2 cellular contexts compared by ENCODE assay signal in the genomic region with DNA sequence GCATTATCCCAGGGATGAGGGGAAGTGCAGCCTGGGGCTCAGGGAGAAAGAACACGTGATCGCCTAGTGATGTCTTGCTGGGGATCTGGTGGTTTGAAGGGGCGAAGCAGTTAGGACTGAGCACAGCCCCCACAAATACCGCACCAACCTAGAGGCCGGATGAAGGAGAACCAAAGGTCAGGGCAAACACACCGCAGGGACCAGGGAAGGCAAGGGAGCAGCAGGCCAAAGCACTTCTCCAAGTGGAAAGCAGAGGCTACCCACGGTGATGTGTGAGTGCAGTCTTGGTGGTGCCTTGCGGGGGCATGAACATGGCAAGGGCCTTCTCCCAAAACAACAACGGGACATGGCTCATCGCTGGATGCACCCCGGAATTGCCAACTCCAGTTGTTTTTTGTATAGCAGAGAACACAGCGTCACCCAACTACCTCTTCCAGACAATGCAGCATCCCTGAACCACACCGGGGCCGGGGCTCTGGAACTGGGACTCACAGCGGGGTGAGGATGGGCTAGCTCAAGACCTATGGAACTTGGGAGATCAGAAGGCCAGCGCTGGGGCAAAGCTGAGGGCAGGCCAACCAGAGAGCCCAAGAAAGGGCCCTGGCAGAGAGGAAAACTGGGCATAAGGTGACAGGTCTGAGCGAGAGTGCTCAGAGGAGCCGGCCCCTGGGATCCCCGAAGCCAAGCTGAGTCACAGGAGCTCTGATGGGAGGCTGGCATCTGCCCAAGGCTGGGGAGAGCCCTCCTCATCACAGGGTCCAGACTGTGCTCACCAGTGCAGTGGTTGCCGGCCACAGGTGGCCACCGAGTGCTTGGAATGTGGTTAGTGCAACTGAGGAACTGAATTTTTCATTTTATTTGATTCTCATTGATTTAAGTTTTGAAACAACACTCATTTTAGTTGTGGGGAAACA.
TF ChIP-seq lines count a peak whose summit lies in the region.

No MANE protein-coding gene starts in this region.

TF ChIP-seq in GM23338, 12 proteins besides CTCF, POLR2A, EP300 and RAD21 (continues in another document):
- TF ChIP-seq NANOG (IDR thresholded peaks at IDR 0.05; ENCODE audit: borderline replicate concordance) (no peak), JUNB (IDR thresholded peaks at IDR 0.05; ENCODE audit: unreplicated experiment) (no peak), STAT1 (IDR thresholded peaks at IDR 0.05; ENCODE audit: unreplicated experiment) (no peak), ZNF331 (CRISPR knock-in tag; IDR thresholded peaks at IDR 0.05; ENCODE audit: low read depth) (no peak), EZH2phosphoT487 (IDR thresholded peaks at IDR 0.05; ENCODE audit: unreplicated experiment) (no peak), ZNF114 (CRISPR knock-in tag; IDR thresholded peaks at IDR 0.05) (no peak), EZH2 (IDR thresholded peaks at IDR 0.05; ENCODE audit: low read depth, unreplicated experiment) (no peak)
- TF ChIP-seq, protein P1, sequence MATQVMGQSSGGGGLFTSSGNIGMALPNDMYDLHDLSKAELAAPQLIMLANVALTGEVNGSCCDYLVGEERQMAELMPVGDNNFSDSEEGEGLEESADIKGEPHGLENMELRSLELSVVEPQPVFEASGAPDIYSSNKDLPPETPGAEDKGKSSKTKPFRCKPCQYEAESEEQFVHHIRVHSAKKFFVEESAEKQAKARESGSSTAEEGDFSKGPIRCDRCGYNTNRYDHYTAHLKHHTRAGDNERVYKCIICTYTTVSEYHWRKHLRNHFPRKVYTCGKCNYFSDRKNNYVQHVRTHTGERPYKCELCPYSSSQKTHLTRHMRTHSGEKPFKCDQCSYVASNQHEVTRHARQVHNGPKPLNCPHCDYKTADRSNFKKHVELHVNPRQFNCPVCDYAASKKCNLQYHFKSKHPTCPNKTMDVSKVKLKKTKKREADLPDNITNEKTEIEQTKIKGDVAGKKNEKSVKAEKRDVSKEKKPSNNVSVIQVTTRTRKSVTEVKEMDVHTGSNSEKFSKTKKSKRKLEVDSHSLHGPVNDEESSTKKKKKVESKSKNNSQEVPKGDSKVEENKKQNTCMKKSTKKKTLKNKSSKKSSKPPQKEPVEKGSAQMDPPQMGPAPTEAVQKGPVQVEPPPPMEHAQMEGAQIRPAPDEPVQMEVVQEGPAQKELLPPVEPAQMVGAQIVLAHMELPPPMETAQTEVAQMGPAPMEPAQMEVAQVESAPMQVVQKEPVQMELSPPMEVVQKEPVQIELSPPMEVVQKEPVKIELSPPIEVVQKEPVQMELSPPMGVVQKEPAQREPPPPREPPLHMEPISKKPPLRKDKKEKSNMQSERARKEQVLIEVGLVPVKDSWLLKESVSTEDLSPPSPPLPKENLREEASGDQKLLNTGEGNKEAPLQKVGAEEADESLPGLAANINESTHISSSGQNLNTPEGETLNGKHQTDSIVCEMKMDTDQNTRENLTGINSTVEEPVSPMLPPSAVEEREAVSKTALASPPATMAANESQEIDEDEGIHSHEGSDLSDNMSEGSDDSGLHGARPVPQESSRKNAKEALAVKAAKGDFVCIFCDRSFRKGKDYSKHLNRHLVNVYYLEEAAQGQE (IDR thresholded peaks at IDR 0.05; ENCODE audit: unreplicated experiment), result no peak
- TF ChIP-seq, protein P2, sequence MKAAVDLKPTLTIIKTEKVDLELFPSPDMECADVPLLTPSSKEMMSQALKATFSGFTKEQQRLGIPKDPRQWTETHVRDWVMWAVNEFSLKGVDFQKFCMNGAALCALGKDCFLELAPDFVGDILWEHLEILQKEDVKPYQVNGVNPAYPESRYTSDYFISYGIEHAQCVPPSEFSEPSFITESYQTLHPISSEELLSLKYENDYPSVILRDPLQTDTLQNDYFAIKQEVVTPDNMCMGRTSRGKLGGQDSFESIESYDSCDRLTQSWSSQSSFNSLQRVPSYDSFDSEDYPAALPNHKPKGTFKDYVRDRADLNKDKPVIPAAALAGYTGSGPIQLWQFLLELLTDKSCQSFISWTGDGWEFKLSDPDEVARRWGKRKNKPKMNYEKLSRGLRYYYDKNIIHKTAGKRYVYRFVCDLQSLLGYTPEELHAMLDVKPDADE (IDR thresholded peaks at IDR 0.05), result no peak

TF ChIP-seq in H1, 55 proteins besides CTCF, POLR2A, EP300 and RAD21:
- no peak for TF ChIP-seq SIRT6 (IDR thresholded peaks at IDR 0.05; ENCODE audit: low read length)
- TF ChIP-seq, protein P3, sequence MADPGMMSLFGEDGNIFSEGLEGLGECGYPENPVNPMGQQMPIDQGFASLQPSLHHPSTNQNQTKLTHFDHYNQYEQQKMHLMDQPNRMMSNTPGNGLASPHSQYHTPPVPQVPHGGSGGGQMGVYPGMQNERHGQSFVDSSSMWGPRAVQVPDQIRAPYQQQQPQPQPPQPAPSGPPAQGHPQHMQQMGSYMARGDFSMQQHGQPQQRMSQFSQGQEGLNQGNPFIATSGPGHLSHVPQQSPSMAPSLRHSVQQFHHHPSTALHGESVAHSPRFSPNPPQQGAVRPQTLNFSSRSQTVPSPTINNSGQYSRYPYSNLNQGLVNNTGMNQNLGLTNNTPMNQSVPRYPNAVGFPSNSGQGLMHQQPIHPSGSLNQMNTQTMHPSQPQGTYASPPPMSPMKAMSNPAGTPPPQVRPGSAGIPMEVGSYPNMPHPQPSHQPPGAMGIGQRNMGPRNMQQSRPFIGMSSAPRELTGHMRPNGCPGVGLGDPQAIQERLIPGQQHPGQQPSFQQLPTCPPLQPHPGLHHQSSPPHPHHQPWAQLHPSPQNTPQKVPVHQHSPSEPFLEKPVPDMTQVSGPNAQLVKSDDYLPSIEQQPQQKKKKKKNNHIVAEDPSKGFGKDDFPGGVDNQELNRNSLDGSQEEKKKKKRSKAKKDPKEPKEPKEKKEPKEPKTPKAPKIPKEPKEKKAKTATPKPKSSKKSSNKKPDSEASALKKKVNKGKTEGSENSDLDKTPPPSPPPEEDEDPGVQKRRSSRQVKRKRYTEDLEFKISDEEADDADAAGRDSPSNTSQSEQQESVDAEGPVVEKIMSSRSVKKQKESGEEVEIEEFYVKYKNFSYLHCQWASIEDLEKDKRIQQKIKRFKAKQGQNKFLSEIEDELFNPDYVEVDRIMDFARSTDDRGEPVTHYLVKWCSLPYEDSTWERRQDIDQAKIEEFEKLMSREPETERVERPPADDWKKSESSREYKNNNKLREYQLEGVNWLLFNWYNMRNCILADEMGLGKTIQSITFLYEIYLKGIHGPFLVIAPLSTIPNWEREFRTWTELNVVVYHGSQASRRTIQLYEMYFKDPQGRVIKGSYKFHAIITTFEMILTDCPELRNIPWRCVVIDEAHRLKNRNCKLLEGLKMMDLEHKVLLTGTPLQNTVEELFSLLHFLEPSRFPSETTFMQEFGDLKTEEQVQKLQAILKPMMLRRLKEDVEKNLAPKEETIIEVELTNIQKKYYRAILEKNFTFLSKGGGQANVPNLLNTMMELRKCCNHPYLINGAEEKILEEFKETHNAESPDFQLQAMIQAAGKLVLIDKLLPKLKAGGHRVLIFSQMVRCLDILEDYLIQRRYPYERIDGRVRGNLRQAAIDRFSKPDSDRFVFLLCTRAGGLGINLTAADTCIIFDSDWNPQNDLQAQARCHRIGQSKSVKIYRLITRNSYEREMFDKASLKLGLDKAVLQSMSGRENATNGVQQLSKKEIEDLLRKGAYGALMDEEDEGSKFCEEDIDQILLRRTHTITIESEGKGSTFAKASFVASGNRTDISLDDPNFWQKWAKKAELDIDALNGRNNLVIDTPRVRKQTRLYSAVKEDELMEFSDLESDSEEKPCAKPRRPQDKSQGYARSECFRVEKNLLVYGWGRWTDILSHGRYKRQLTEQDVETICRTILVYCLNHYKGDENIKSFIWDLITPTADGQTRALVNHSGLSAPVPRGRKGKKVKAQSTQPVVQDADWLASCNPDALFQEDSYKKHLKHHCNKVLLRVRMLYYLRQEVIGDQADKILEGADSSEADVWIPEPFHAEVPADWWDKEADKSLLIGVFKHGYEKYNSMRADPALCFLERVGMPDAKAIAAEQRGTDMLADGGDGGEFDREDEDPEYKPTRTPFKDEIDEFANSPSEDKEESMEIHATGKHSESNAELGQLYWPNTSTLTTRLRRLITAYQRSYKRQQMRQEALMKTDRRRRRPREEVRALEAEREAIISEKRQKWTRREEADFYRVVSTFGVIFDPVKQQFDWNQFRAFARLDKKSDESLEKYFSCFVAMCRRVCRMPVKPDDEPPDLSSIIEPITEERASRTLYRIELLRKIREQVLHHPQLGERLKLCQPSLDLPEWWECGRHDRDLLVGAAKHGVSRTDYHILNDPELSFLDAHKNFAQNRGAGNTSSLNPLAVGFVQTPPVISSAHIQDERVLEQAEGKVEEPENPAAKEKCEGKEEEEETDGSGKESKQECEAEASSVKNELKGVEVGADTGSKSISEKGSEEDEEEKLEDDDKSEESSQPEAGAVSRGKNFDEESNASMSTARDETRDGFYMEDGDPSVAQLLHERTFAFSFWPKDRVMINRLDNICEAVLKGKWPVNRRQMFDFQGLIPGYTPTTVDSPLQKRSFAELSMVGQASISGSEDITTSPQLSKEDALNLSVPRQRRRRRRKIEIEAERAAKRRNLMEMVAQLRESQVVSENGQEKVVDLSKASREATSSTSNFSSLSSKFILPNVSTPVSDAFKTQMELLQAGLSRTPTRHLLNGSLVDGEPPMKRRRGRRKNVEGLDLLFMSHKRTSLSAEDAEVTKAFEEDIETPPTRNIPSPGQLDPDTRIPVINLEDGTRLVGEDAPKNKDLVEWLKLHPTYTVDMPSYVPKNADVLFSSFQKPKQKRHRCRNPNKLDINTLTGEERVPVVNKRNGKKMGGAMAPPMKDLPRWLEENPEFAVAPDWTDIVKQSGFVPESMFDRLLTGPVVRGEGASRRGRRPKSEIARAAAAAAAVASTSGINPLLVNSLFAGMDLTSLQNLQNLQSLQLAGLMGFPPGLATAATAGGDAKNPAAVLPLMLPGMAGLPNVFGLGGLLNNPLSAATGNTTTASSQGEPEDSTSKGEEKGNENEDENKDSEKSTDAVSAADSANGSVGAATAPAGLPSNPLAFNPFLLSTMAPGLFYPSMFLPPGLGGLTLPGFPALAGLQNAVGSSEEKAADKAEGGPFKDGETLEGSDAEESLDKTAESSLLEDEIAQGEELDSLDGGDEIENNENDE (IDR thresholded peaks at IDR 0.05; ENCODE audit: insufficient replicate concordance, low read length), result no peak
- TF ChIP-seq TCF12 (IDR thresholded peaks at IDR 0.05; ENCODE audit: low read depth, low read length), result no peak
- TF ChIP-seq ASH2L (IDR thresholded peaks at IDR 0.05; ENCODE audit: low read length), result no peak
- 0 out of 2 replicates have a peak, but pooled peaks have one; percentile 7 for TF ChIP-seq TEAD4 (IDR thresholded peaks at IDR 0.05; ENCODE audit: low read depth, low read length)
- TF ChIP-seq, protein P4, sequence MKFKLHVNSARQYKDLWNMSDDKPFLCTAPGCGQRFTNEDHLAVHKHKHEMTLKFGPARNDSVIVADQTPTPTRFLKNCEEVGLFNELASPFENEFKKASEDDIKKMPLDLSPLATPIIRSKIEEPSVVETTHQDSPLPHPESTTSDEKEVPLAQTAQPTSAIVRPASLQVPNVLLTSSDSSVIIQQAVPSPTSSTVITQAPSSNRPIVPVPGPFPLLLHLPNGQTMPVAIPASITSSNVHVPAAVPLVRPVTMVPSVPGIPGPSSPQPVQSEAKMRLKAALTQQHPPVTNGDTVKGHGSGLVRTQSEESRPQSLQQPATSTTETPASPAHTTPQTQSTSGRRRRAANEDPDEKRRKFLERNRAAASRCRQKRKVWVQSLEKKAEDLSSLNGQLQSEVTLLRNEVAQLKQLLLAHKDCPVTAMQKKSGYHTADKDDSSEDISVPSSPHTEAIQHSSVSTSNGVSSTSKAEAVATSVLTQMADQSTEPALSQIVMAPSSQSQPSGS (IDR thresholded peaks at IDR 0.05; ENCODE audit: low read length), result no peak
- TF ChIP-seq RBBP5 (IDR thresholded peaks at IDR 0.05; ENCODE audit: borderline replicate concordance, low read depth, low read length), result no peak
- no peak for TF ChIP-seq SP1 (IDR thresholded peaks at IDR 0.05; ENCODE audit: low read depth, low read length)
- no peak for TF ChIP-seq SP2 (IDR thresholded peaks at IDR 0.05; ENCODE audit: low read length)
TF ChIP-seq in H1: peak in this region for 1.
